In genomic region chr19:48568345-48568886, GRCh38 we compare ENCODE assay signal across 10 cellular contexts. TPM values are rescaled to one million over a fixed set of nuclear protein-coding genes. Genes with fewer than 3 reads are reported as not detected.
A peak's percentile ranks its signal among the peaks of the same experiment; 100 is the strongest.
DNase-seq lines count a peak whose midpoint lies in the region; ATAC-seq and TF ChIP-seq lines count a peak whose summit lies in the region.
"Had no signal": no experiment of that assay in that cellular context is flagged by ENCODE, and none has a peak within 500 bp of the region (broad histone marks: within the 10 kb centered on the region; RNA-seq: fewer than 3 reads in every experiment).

No MANE protein-coding gene starts in this region.

- peak overlapping the region; percentile 73 for H3K4me2 ChIP-seq in skeletal muscle satellite cell (ENCODE audit: low read length)

- POLR2A ChIA-PET in AG04449 (lab: Yijun Ruan, JAX): interaction anchor here (0.6 to 1.0 kb wide), 2 partner anchors 46 to 313 kb away, joined by 3 to 5 read pairs; no protein-coding TSS in a partner anchor
- POLR2A ChIA-PET in naive thymus-derived CD8-positive, alpha-beta T cell (lab: Charles Lee): no interaction called here

- no peaks in the 10 kb centered on the region for H3K9me3 Mint-ChIP-seq in naive thymus-derived CD8-positive, alpha-beta T cell
- H3K9me3 Mint-ChIP-seq: activated naive CD8-positive, alpha-beta T cell treated with anti-CD3 and anti-CD28 coated beads, Interleukin-2, amount 10 ng/mL, durations not matched to agents 7 days and 5 days had no signal

- H3K9ac ChIP-seq in iPS-15b (ENCODE audit: low read depth, low read length): peak overlapping the region; percentile 54
- H3K9ac ChIP-seq in skeletal muscle satellite cell (ENCODE audit: low read depth, low read length): peak overlapping the region; percentile 7

- H3K4me1 ChIP-seq in iPS-15b (ENCODE audit: control insufficient read depth, insufficient read depth, low read length) (peaks cover 5% of the 10 kb centered on the region), skeletal muscle satellite cell (ENCODE audit: control insufficient read depth, insufficient read depth, low read length) (peaks cover 17% of the 10 kb centered on the region)

- H3K4me3 ChIP-seq in AG04449 (ENCODE audit: low read depth, low read length): peak overlapping the region; percentile 15
- H3K4me3 ChIP-seq in astrocyte of the cerebellum (ENCODE audit: low read depth, low read length): no peak overlapping the region
- H3K4me3 ChIP-seq in iPS-15b (ENCODE audit: low read depth, low read length): peak overlapping the region; percentile 43
- peak overlapping the region; percentile 20 for H3K4me3 ChIP-seq in skeletal muscle satellite cell (ENCODE audit: low read length)

- H3K9me3 ChIP-seq in iPS-15b (ENCODE audit: control insufficient read depth, insufficient read depth, low read length) (no peaks in the 10 kb centered on the region), skeletal muscle satellite cell (replicated peaks; ENCODE audit: low read length) (no peaks in the 10 kb centered on the region)

- H3K27ac Mint-ChIP-seq in naive thymus-derived CD8-positive, alpha-beta T cell: no peak overlapping the region
- H3K27ac Mint-ChIP-seq: activated naive CD8-positive, alpha-beta T cell treated with anti-CD3 and anti-CD28 coated beads, Interleukin-2, amount 10 ng/mL, durations not matched to agents 7 days and 5 days had no signal

- H3K27me3 Mint-ChIP-seq in naive thymus-derived CD8-positive, alpha-beta T cell: peaks cover 0 to 13% (median 5%) of the 10 kb centered on the region in 5 donors

- H3K4me3 Mint-ChIP-seq in naive thymus-derived CD8-positive, alpha-beta T cell: no peak overlapping the region
- H3K4me3 Mint-ChIP-seq: activated naive CD8-positive, alpha-beta T cell treated with anti-CD3 and anti-CD28 coated beads, Interleukin-2, amount 10 ng/mL, durations not matched to agents 7 days and 5 days had no signal

- H3K36me3 Mint-ChIP-seq in naive thymus-derived CD8-positive, alpha-beta T cell: no peaks in the 10 kb centered on the region
- H3K36me3 Mint-ChIP-seq: activated naive CD8-positive, alpha-beta T cell treated with anti-CD3 and anti-CD28 coated beads, Interleukin-2, amount 10 ng/mL, durations not matched to agents 7 days and 5 days had no signal

- no peak for ATAC-seq in HG03095 (IDR thresholded peaks at IDR 0.05; ENCODE audit: unreplicated experiment)
- ATAC-seq in naive thymus-derived CD8-positive, alpha-beta T cell: no peak

- no peaks in the 10 kb centered on the region for H3K4me1 Mint-ChIP-seq in naive thymus-derived CD8-positive, alpha-beta T cell
- H3K4me1 Mint-ChIP-seq: activated naive CD8-positive, alpha-beta T cell treated with anti-CD3 and anti-CD28 coated beads, Interleukin-2, amount 10 ng/mL, durations not matched to agents 7 days and 5 days had no signal

- DNase-seq in AG04449 (ENCODE audit: low read depth, low spot score) (no peak), HT1080 (ENCODE audit: low read depth) (peak; percentile 95), astrocyte of the cerebellum (ENCODE audit: low read depth) (peak; percentile 68), GM10266 (ENCODE audit: extremely low spot score) (no peak)
- no peak for DNase-seq in naive thymus-derived CD8-positive, alpha-beta T cell
- DNase-seq: activated naive CD8-positive, alpha-beta T cell treated with anti-CD3 and anti-CD28 coated beads, Interleukin-2, amount 10 ng/mL, durations not matched to agents 7 days and 5 days had no signal

- CTCF ChIA-PET in AG04449 (lab: Yijun Ruan, JAX): interaction anchor here (0.7 to 4.6 kb wide), 6 partner anchors 14 to 79 kb away, joined by 3 to 23 read pairs (median 5); no protein-coding TSS in a partner anchor

- in situ Hi-C loops in astrocyte of the cerebellum (cut with HindIII; ENCODE audit: low sequenced_read_pairs): no loop called here

- no peaks in the 10 kb centered on the region for H3K27me3 ChIP-seq in iPS-15b (ENCODE audit: control insufficient read depth, insufficient read depth, low read length)
- H3K27me3 ChIP-seq in skeletal muscle satellite cell (ENCODE audit: control insufficient read depth, insufficient read depth, low read length): no peaks in the 10 kb centered on the region

- TF ChIP-seq CTCF in AG04449 (IDR thresholded peaks at IDR 0.05; ENCODE audit: insufficient read depth, low read length, missing control alignments) (no peak), astrocyte of the cerebellum (IDR thresholded peaks at IDR 0.05; ENCODE audit: low read depth, low read length, missing control alignments) (no peak), GM10266 (IDR thresholded peaks at IDR 0.05; ENCODE audit: control insufficient read depth, insufficient read depth, low read depth, missing control alignments) (no peak)

- H3K36me3 ChIP-seq in iPS-15b (ENCODE audit: control insufficient read depth, insufficient read depth, low read length): no peaks in the 10 kb centered on the region
- H3K36me3 ChIP-seq in skeletal muscle satellite cell (ENCODE audit: insufficient read depth, low read length): no peaks in the 10 kb centered on the region

RNA-seq across cellular contexts. Expression of gene SULT2B1, which starts 16.4 kb away (rescaled TPM):
- total RNA-seq in HT1080 (2014; rRNA removed; shearing (Covaris generic)): not detected in 2 replicates
- not detected in 2 replicates for polyA plus RNA-seq in HT1080 (2015; cell fraction: cytosol; rRNA removed)
- polyA plus RNA-seq in HT1080 (2015; cell fraction: nucleus; rRNA removed): not detected in 2 replicates
- not detected in 2 replicates for total RNA-seq in skeletal muscle satellite cell (2012; rRNA removed)
- total RNA-seq in naive thymus-derived CD8-positive, alpha-beta T cell: not detected
- polyA plus RNA-seq in naive thymus-derived CD8-positive, alpha-beta T cell: under 1 TPM in 1 of 3 donors, not detected in 2; 0.18 TPM
- total RNA-seq: activated naive CD8-positive, alpha-beta T cell treated with anti-CD3 and anti-CD28 coated beads, Interleukin-2, amount 10 ng/mL, durations not matched to agents 7 days and 5 days had no signal

RNA-seq across cellular contexts. Expression of gene SPACA4, which starts 38.1 kb away (rescaled TPM):
- total RNA-seq in HT1080 (2014; rRNA removed; shearing (Covaris generic)): not detected in 2 replicates
- not detected in 2 replicates for polyA plus RNA-seq in HT1080 (2015; cell fraction: cytosol; rRNA removed)
- polyA plus RNA-seq in HT1080 (2015; cell fraction: nucleus; rRNA removed): not detected in 2 replicates
- total RNA-seq in skeletal muscle satellite cell (2012; rRNA removed): not detected in 2 replicates
- total RNA-seq in naive thymus-derived CD8-positive, alpha-beta T cell: not detected
- polyA plus RNA-seq in naive thymus-derived CD8-positive, alpha-beta T cell: not detected
- total RNA-seq: activated naive CD8-positive, alpha-beta T cell treated with anti-CD3 and anti-CD28 coated beads, Interleukin-2, amount 10 ng/mL, durations not matched to agents 7 days and 5 days had no signal
- polyA plus RNA-seq: thymus had no signal

RNA-seq across cellular contexts. Expression of gene FAM83E, which starts 46.5 kb away (rescaled TPM):
- 1.2 TPM in 1 of 2 replicates, not detected in the other for total RNA-seq in HT1080 (2014; rRNA removed; shearing (Covaris generic))
- polyA plus RNA-seq in HT1080 (2015; cell fraction: cytosol; rRNA removed): not detected in 2 replicates
- polyA plus RNA-seq in HT1080 (2015; cell fraction: nucleus; rRNA removed): 1.3 TPM in 1 of 2 replicates, not detected in the other
- total RNA-seq in skeletal muscle satellite cell (2012; rRNA removed): under 0.01 and 0.22 TPM in 2 replicates
- 1 to 10 TPM; 8.0 TPM for total RNA-seq in naive thymus-derived CD8-positive, alpha-beta T cell
- polyA plus RNA-seq in naive thymus-derived CD8-positive, alpha-beta T cell: not detected

RNA-seq across cellular contexts. Expression of gene RPL18, which starts 50.6 kb away (rescaled TPM):
- total RNA-seq in HT1080 (2014; rRNA removed; shearing (Covaris generic)): 2,830 and 3,901 TPM in 2 replicates
- 2,165 and 2,266 TPM in 2 replicates for polyA plus RNA-seq in HT1080 (2015; cell fraction: cytosol; rRNA removed)
- 760 and 890 TPM in 2 replicates for polyA plus RNA-seq in HT1080 (2015; cell fraction: nucleus; rRNA removed)
- 1,800 and 2,679 TPM in 2 replicates for total RNA-seq in skeletal muscle satellite cell (2012; rRNA removed)
- 1,000 to 10,000 TPM; 2,380 to 2,437 TPM for total RNA-seq in naive thymus-derived CD8-positive, alpha-beta T cell
- polyA plus RNA-seq in naive thymus-derived CD8-positive, alpha-beta T cell: 1,000 to 10,000 TPM; 2,610 to 3,008 (median 2,848) TPM

RNA-seq across cellular contexts. Expression of gene SPHK2, which starts 50.9 kb away (rescaled TPM):
- 15.9 and 16.5 TPM in 2 replicates for total RNA-seq in HT1080 (2014; rRNA removed; shearing (Covaris generic))
- 20.1 and 23.8 TPM in 2 replicates for polyA plus RNA-seq in HT1080 (2015; cell fraction: cytosol; rRNA removed)
- polyA plus RNA-seq in HT1080 (2015; cell fraction: nucleus; rRNA removed): 28.3 and 34.4 TPM in 2 replicates
- total RNA-seq in skeletal muscle satellite cell (2012; rRNA removed): 8.7 and 13.2 TPM in 2 replicates
- 10 to 100 TPM; 39.1 to 40.4 TPM for total RNA-seq in naive thymus-derived CD8-positive, alpha-beta T cell
- 1 to 10 TPM; 7.5 to 9.1 (median 8.3) TPM for polyA plus RNA-seq in naive thymus-derived CD8-positive, alpha-beta T cell

Comparison
In these comparisons a context has a peak if more than half of its experiments do, and no peak if none do; other contexts are left out.
1. DNase-seq: peak in HT1080 (single experiment) and astrocyte of the cerebellum (single experiment); none in AG04449 (single experiment), GM10266 (single experiment) and naive thymus-derived CD8-positive, alpha-beta T cell (0 of 10).